9 cellular contexts compared by ENCODE assay signal in the genomic region with DNA sequence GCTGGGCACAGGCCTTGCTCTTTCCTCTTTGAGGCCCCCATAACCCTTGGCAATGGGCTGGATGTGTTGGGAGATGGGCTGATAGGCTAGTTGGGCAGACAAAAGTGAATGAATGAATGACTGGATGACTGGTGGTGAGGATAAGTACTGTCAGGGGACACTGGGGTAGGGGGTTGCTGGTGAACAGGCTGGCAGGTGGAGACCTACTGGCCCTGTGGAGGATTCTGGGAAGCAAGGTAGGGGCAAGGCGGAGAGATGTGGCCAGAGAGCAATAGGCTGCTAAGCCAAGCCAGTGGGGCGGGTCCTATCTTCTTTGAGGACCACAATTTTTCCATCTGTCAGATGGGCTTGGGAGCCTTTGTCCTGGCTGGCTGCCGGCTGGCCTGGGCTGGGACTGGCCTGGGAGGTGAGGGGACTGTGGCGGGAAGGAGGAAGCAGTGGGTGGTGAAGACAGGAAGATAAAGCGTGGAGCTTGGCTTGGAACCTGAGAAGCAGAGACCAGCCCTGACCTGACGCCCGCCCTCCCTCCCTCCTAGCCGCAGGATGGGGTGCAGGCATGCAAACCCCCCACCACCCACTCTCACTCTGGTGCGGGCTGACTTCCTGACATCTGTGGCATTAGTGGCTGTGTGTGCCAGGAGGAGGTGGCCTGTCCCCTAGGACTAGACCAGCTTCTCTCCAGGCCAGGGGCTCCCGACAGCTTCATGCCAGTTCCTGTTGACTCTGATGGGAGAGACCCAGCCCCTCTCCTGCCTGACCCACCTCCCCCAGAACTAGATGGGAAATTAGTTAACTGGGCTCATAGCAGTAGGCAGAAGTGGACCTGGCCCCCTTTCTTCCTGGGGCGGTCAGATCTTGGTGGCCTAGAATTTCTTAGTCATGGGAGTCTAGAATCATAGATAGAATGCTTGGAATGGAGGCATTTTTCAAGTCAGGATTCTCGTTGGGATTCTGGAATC. TPM values are rescaled to one million over a fixed set of nuclear protein-coding genes. Genes with fewer than 3 reads are reported as not detected.
A peak's percentile ranks its signal among the peaks of the same experiment; 100 is the strongest.
DNase-seq lines count a peak whose midpoint lies in the region; ATAC-seq and TF ChIP-seq lines count a peak whose summit lies in the region.
"Had no signal": no experiment of that assay in that cellular context is flagged by ENCODE, and none has a peak within 500 bp of the region (broad histone marks: within the 10 kb centered on the region; RNA-seq: fewer than 3 reads in every experiment).

No MANE protein-coding gene starts in this region.

- intact Hi-C loops in left cardiac atrium (cut with DNase I) (no loop called here), body of pancreas (cut with DNase I) (no loop called here), mucosa of descending colon (cut with DNase I, micrococcal nuclease) (no loop called here)

- H3K4me3 ChIP-seq in cardiac muscle cell (no peak overlapping the region), body of pancreas (no peak overlapping the region), mucosa of descending colon (no peak overlapping the region), urinary bladder (ENCODE audit: low read depth, low read length) (no peak overlapping the region)

- no peaks in the 10 kb centered on the region for H3K27me3 ChIP-seq in cardiac muscle cell
- no peaks in the 10 kb centered on the region for H3K27me3 ChIP-seq in body of pancreas

- no peaks in the 10 kb centered on the region for H3K36me3 ChIP-seq in cardiac muscle cell
- no peaks in the 10 kb centered on the region for H3K36me3 ChIP-seq in body of pancreas (replicated peaks in 1 of 2; ENCODE audit: insufficient read depth in 1 of 2, low read depth in 2 of 2)
- H3K36me3 ChIP-seq in mucosa of descending colon (ENCODE audit: low read depth) = no peaks in the 10 kb centered on the region
- no peaks in the 10 kb centered on the region for H3K36me3 ChIP-seq in urinary bladder (ENCODE audit: insufficient read depth)

- peak in 1 of 2 donors; percentile 37 for DNase-seq in cardiac muscle cell (ENCODE audit: low read depth in 1 of 2, low spot score in 1 of 2)
- no peak for DNase-seq in left cardiac atrium
- peak in 1 of 4 donors; percentile 39 for DNase-seq in body of pancreas
- peak in 2 of 3 donors; percentile 39 to 62 for DNase-seq in mucosa of descending colon
- DNase-seq in KG1 (lab: John Stamatoyannopoulos, UW) = no peak
- DNase-seq in OCI-M1 (lab: John Stamatoyannopoulos, UW) = no peak
- no peak for DNase-seq in activated T-cell treated with anti-CD3 and anti-CD28 coated beads for 4 hours
- DNase-seq: NCI-H2081 had no signal

- ATAC-seq in left cardiac atrium = no peak
- ATAC-seq in body of pancreas = no peak
- ATAC-seq in mucosa of descending colon = no peak

- TF ChIP-seq CTCF in cardiac muscle cell (IDR thresholded peaks at IDR 0.05; ENCODE audit: low read depth, low read length) (no peak), body of pancreas (IDR thresholded peaks at IDR 0.05) (no peak), mucosa of descending colon (IDR thresholded peaks at IDR 0.05) (no peak)

- no peak for TF ChIP-seq POLR2A in body of pancreas (IDR thresholded peaks at IDR 0.05)

- H3K27ac ChIP-seq in cardiac muscle cell = peak overlapping the region; percentile 99
- peak overlapping the region; percentile 94 to 98 (median 98) for H3K27ac ChIP-seq in body of pancreas
- peak overlapping the region; percentile 18 for H3K27ac ChIP-seq in urinary bladder (ENCODE audit: low read depth)

- H3K9me3 ChIP-seq in cardiac muscle cell (ENCODE audit: low read depth) (no peaks in the 10 kb centered on the region), body of pancreas (no peaks in the 10 kb centered on the region), mucosa of descending colon (no peaks in the 10 kb centered on the region)

- H3K4me1 ChIP-seq in cardiac muscle cell (ENCODE audit: low read depth) = peaks cover 73% of the 10 kb centered on the region
- peaks cover 99% of the 10 kb centered on the region for H3K4me1 ChIP-seq in body of pancreas
- peaks cover 63% of the 10 kb centered on the region for H3K4me1 ChIP-seq in mucosa of descending colon (ENCODE audit: low read depth)
- H3K4me1 ChIP-seq in urinary bladder (ENCODE audit: insufficient read depth) = peaks cover 6% of the 10 kb centered on the region

- WGBS in body of pancreas, 2 donors = 16 to 27% methylated on average over 7 to 12 of the region's 12 CpGs
- WGBS in urinary bladder = 59% methylated on average over 12 of the region's 12 CpGs

RNA-seq across cellular contexts. Expression of gene CXXC5, which starts 9.5 kb away (rescaled TPM):
- total RNA-seq in cardiac muscle cell (91.9 and 122 TPM in 2 replicates), left cardiac atrium (10 to 100 TPM; 33.4 to 44.1 TPM), body of pancreas (10 to 100 TPM; 86.6 to 87.7 TPM), mucosa of descending colon (10 to 100 TPM; 28.1 to 31.0 (median 28.3) TPM), urinary bladder (28.0 TPM)
- polyA plus RNA-seq in cardiac muscle cell (70.4 and 79.4 TPM in 2 replicates), urinary bladder (28.2 TPM)

Comparison
In these comparisons a context has a peak if more than half of its experiments do, and no peak if none do; other contexts are left out.
1. DNase-seq: peak in mucosa of descending colon (2 of 3); none in left cardiac atrium (single experiment), KG1 (single experiment), OCI-M1 (single experiment) and activated T-cell treated with anti-CD3 and anti-CD28 coated beads for 4 hours (single experiment).
2. H3K27ac ChIP-seq: peak in every context shown above with its lines; median percentile 99 in cardiac muscle cell; 98 in body of pancreas; 18 in urinary bladder.